24 cellular contexts compared by ENCODE assay signal in genomic region chr16:7331997-7332396, GRCh38. TPM values are rescaled to one million over a fixed set of nuclear protein-coding genes. Genes with fewer than 3 reads are reported as not detected.
"Had no signal": no experiment of that assay in that cellular context is flagged by ENCODE, and none has a peak within 500 bp of the region (broad histone marks: within the 10 kb centered on the region; RNA-seq: fewer than 3 reads in every experiment).

No MANE protein-coding gene starts in this region.

- H3K27ac ChIP-seq: adrenal gland, ascending aorta, brain microvascular endothelial cell, sigmoid colon, testis, transverse colon had no signal

- H3K27me3 ChIP-seq: adrenal gland, ascending aorta, brain microvascular endothelial cell, sigmoid colon, testis, transverse colon had no signal

- H3K4me3 ChIP-seq: adrenal gland, ascending aorta, sigmoid colon, testis, transverse colon had no signal

- H3K9me3 ChIP-seq: adrenal gland, ascending aorta, sigmoid colon, testis, transverse colon had no signal

- ATAC-seq: activated CD4-positive, alpha-beta T cell treated with anti-CD3 and anti-CD28 coated beads for 36 hours; naive thymus-derived CD8-positive, alpha-beta T cell; stimulated activated naive CD8-positive, alpha-beta T cell treated with anti-CD3 and anti-CD28 coated beads, Interleukin-15, Interleukin-2, amounts not matched to agents 100 U/mL and 50 U/mL, for 24 hours had no signal

- H3K36me3 ChIP-seq: adrenal gland, ascending aorta, brain microvascular endothelial cell, sigmoid colon, transverse colon had no signal

- H3K4me1 ChIP-seq: adrenal gland, ascending aorta, sigmoid colon, testis, transverse colon had no signal

- DNase-seq: activated CD4-positive, alpha-beta T cell treated with anti-CD3 and anti-CD28 coated beads for 36 hours; activated CD4-positive, alpha-beta T cell treated with anti-CD3 and anti-CD28 coated beads, Interleukin-2, amount 50 U/mL, for 4 hours; activated CD4-positive, CD25-positive, alpha-beta regulatory T cell; activated effector memory CD4-positive, alpha-beta T cell treated with anti-CD3 and anti-CD28 coated beads, Interleukin-2, amount 50 U/mL, for 16 hours; activated naive CD4-positive, alpha-beta T cell treated with anti-CD3 and anti-CD28 coated beads for 36 hours; activated naive CD8-positive, alpha-beta T cell treated with anti-CD3 and anti-CD28 coated beads for 36 hours; adrenal gland; brain microvascular endothelial cell; central memory CD4-positive, alpha-beta T cell; mammary epithelial cell; naive thymus-derived CD8-positive, alpha-beta T cell; occipital lobe; sigmoid colon; stimulated activated CD4-positive, alpha-beta T cell treated with anti-CD3 and anti-CD28 coated beads, Interleukin-2, amount 100 ng/mL, for 48 hours; stimulated activated naive CD8-positive, alpha-beta T cell treated with anti-CD3 and anti-CD28 coated beads, Interleukin-15, Interleukin-2, amounts not matched to agents 100 U/mL and 50 U/mL, for 24 hours; T-helper 1 cell; testis; transverse colon had no signal

RNA-seq across cellular contexts. Expression of gene RBFOX1, which starts 0.6 kb away (rescaled TPM):
- total RNA-seq: activated CD4-positive, alpha-beta T cell treated with anti-CD3 and anti-CD28 coated beads for 36 hours; activated naive CD4-positive, alpha-beta T cell treated with anti-CD3 and anti-CD28 coated beads for 36 hours; activated naive CD8-positive, alpha-beta T cell treated with anti-CD3 and anti-CD28 coated beads for 36 hours; activated T-helper 1 cell treated with anti-CD3 and anti-CD28 coated beads, Interleukin-12 subunit alpha, Interleukin-12 subunit beta, Interleukin-2, Interleukin-4 antibody, amounts not matched to agents 30 ng/mL and 10 ng/mL and 1 ng/mL, durations not matched to agents 14 hours and 24 hours and 36 hours; ascending aorta; endothelial cell of umbilical vein; fibroblast of lung; fibroblast of villous mesenchyme; liver; mammary epithelial cell; naive thymus-derived CD8-positive, alpha-beta T cell had no signal
- polyA plus RNA-seq: endothelial cell of umbilical vein; fibroblast of lung; liver; mammary epithelial cell; naive thymus-derived CD8-positive, alpha-beta T cell had no signal
